14 cellular contexts compared by ENCODE assay signal in genomic region chr10:80158126-80158525, GRCh38. TPM values are rescaled to one million over a fixed set of nuclear protein-coding genes. Genes with fewer than 3 reads are reported as not detected.
DNase-seq lines count a peak whose midpoint lies in the region; ATAC-seq and TF ChIP-seq lines count a peak whose summit lies in the region.
"Had no signal": no experiment of that assay in that cellular context is flagged by ENCODE, and none has a peak within 500 bp of the region (broad histone marks: within the 10 kb centered on the region; RNA-seq: fewer than 3 reads in every experiment).

No MANE protein-coding gene starts in this region.

- H3K27me3 ChIP-seq in ACC112 (ENCODE audit: insufficient read depth, low read length) (no peaks in the 10 kb centered on the region), SJSA1 (replicated peaks) (no peaks in the 10 kb centered on the region), heart left ventricle (no peaks in the 10 kb centered on the region), sigmoid colon (no peaks in the 10 kb centered on the region)

- TF ChIP-seq CTCF in heart left ventricle (IDR thresholded peaks at IDR 0.05), result no peak
- TF ChIP-seq CTCF in sigmoid colon (IDR thresholded peaks at IDR 0.05), result no peak

- H3K27ac ChIP-seq in ACC112 (ENCODE audit: low read depth, low read length), result peak overlapping the region; percentile 54
- peak overlapping the region; percentile 21 for H3K27ac ChIP-seq in SJSA1
- peak overlapping the region; percentile 54 to 91 (median 84) for H3K27ac ChIP-seq in heart left ventricle
- H3K27ac ChIP-seq in sigmoid colon, result peak overlapping the region; percentile 65 to 89 (median 79)

- no peak overlapping the region for H3K4me3 ChIP-seq in ACC112 (ENCODE audit: low read depth, low read length)
- no peak overlapping the region for H3K4me3 ChIP-seq in SJSA1
- H3K4me3 ChIP-seq in heart left ventricle, result no peak overlapping the region
- H3K4me3 ChIP-seq in sigmoid colon, result no peak overlapping the region

- ATAC-seq in heart left ventricle (peak; percentile 3 to 31 (median 12)), HG02970 (IDR thresholded peaks at IDR 0.05; ENCODE audit: low FRiP score, unreplicated experiment) (no peak), GM18870 (IDR thresholded peaks at IDR 0.05; ENCODE audit: unreplicated experiment) (no peak), HG03432 (IDR thresholded peaks at IDR 0.05; ENCODE audit: unreplicated experiment) (no peak)

- DNase-seq in SJSA1 (ENCODE audit: low read depth in 1 of 2, low spot score in 2 of 2) (no peak), heart left ventricle (no peak), sigmoid colon (peak; percentile 64), MV-4-11 (lab: John Stamatoyannopoulos, UW) (no peak)
- DNase-seq: activated effector memory CD4-positive, alpha-beta T cell treated with anti-CD3 and anti-CD28 coated beads, Interleukin-2, amount 50 U/mL, for 16 hours; CD4-positive, CD25-positive, alpha-beta regulatory T cell; effector CD8-positive, alpha-beta T cell; naive B cell; OCI-M1; stimulated activated CD4-positive, alpha-beta T cell treated with anti-CD3 and anti-CD28 coated beads, Interleukin-2, amount 100 ng/mL, for 48 hours had no signal

- intact Hi-C loops in heart left ventricle (cut with DNase I) (loop anchor here in 8 of 10 donors (1.0 to 5.0 kb wide), 5 partner anchors 44 to 49 kb away; partner anchors contain the start of gene ANXA11 (in 4 of the 8)), sigmoid colon (cut with DNase I) (loop anchor here (2.0 kb wide), 1 partner anchor 47 kb away; the partner anchor contains the start of gene ANXA11)

- no peak for TF ChIP-seq EP300 in sigmoid colon (IDR thresholded peaks at IDR 0.05)

- H3K36me3 ChIP-seq in ACC112 (ENCODE audit: insufficient read depth, low read length), result peaks cover 43% of the 10 kb centered on the region
- H3K36me3 ChIP-seq in SJSA1, result peaks cover 76% of the 10 kb centered on the region
- peaks cover 3 to 99% (median 92%) of the 10 kb centered on the region in 9 donors for H3K36me3 ChIP-seq in heart left ventricle
- H3K36me3 ChIP-seq in sigmoid colon, result peaks cover 5 to 71% (median 48%) of the 10 kb centered on the region in 4 donors

- H3K9me3 ChIP-seq in SJSA1 (replicated peaks), result no peaks in the 10 kb centered on the region
- no peaks in the 10 kb centered on the region for H3K9me3 ChIP-seq in heart left ventricle
- H3K9me3 ChIP-seq in sigmoid colon, result no peaks in the 10 kb centered on the region

- no peak overlapping the region for H2AFZ ChIP-seq in ACC112 (ENCODE audit: low read length, unreplicated experiment)

- H3K4me1 ChIP-seq in ACC112 (ENCODE audit: control insufficient read depth, insufficient read depth, low read length, unreplicated experiment) (peaks cover 46% of the 10 kb centered on the region), SJSA1 (replicated peaks) (peaks cover 69% of the 10 kb centered on the region), heart left ventricle (peaks cover 10 to 63% (median 34%) of the 10 kb centered on the region in 12 donors), sigmoid colon (peaks cover 0 to 55% (median 36%) of the 10 kb centered on the region in 4 donors)

- 44 to 62% (median 52%) methylated on average over 5 of the region's 5 CpGs for WGBS in heart left ventricle, 4 donors
- 84 to 89% methylated on average over 5 of the region's 5 CpGs for WGBS in sigmoid colon, 2 donors

- no peaks in the 10 kb centered on the region for H3K79me2 ChIP-seq in ACC112 (ENCODE audit: control insufficient read depth, insufficient read depth, low read length, unreplicated experiment)

- TF ChIP-seq POLR2A in heart left ventricle (IDR thresholded peaks at IDR 0.05), result no peak
- TF ChIP-seq POLR2A in sigmoid colon (IDR thresholded peaks at IDR 0.05), result no peak

RNA-seq across cellular contexts. Expression of gene PLAC9, which starts 25.6 kb away (rescaled TPM):
- total RNA-seq in SJSA1 (2014; rRNA removed; shearing (Covaris generic)), result not detected in 2 replicates
- total RNA-seq in heart left ventricle (10 to 100 TPM; 16.5 to 51.6 (median 25.1) TPM), sigmoid colon (10 to 100 TPM in 2 of 4 donors, 1 to 10 TPM in 2; 5.1 to 20.8 (median 13.6) TPM)
- polyA plus RNA-seq in heart left ventricle (10 to 100 TPM; 26.5 to 45.8 TPM), sigmoid colon (10 to 100 TPM in 1 of 3 donors, 1 to 10 TPM in 2; 1.2 to 23.4 (median 6.9) TPM)
- total RNA-seq: CD4-positive, CD25-positive, alpha-beta regulatory T cell had no signal

RNA-seq across cellular contexts. Expression of gene ANXA11, which starts 47.2 kb away (rescaled TPM):
- 76.9 and 114 TPM in 2 replicates for total RNA-seq in SJSA1 (2014; rRNA removed; shearing (Covaris generic))
- total RNA-seq in heart left ventricle, result 100 to 1,000 TPM; 281 to 440 (median 368) TPM
- 100 to 1,000 TPM; 152 to 487 TPM for polyA plus RNA-seq in heart left ventricle
- total RNA-seq in sigmoid colon, result 100 to 1,000 TPM in 1 of 4 donors, 10 to 100 TPM in 3; 63.2 to 109 (median 75.7) TPM
- polyA plus RNA-seq in sigmoid colon, result 100 to 1,000 TPM; 170 to 323 (median 199) TPM

Comparison
In these comparisons a context has a peak if more than half of its experiments do, and no peak if none do; other contexts are left out.
1. H3K27ac ChIP-seq: peak in every context shown above with its lines; median percentile 84 in heart left ventricle; 79 in sigmoid colon; 54 in ACC112; 21 in SJSA1.
2. ATAC-seq: peak in heart left ventricle (4 of 4); none in HG02970 (single experiment), GM18870 (single experiment) and HG03432 (single experiment).